21 cellular contexts compared by ENCODE assay signal in genomic region chr4:138678985-138679746, GRCh38.
DNase-seq lines count a peak whose midpoint lies in the region; ATAC-seq and TF ChIP-seq lines count a peak whose summit lies in the region.
"Had no signal": no experiment of that assay in that cellular context is flagged by ENCODE, and none has a peak within 500 bp of the region (broad histone marks: within the 10 kb centered on the region; RNA-seq: fewer than 3 reads in every experiment).

No MANE protein-coding gene starts in this region.

- no peaks in the 10 kb centered on the region for H3K36me3 Mint-ChIP-seq in CD14-positive monocyte
- H3K36me3 Mint-ChIP-seq: IgD-negative memory B cell had no signal

- no peak overlapping the region for H3K4me3 Mint-ChIP-seq in stimulated activated naive CD8-positive, alpha-beta T cell treated with anti-CD3 and anti-CD28 coated beads, Interleukin-15, amount 100 ng/mL, for 72 hours
- H3K4me3 Mint-ChIP-seq in CD14-positive monocyte: no peak overlapping the region
- H3K4me3 Mint-ChIP-seq: CD4-positive, alpha-beta T cell; IgD-negative memory B cell had no signal

- no peaks in the 10 kb centered on the region for H3K9me3 Mint-ChIP-seq in stimulated activated naive CD8-positive, alpha-beta T cell treated with anti-CD3 and anti-CD28 coated beads, Interleukin-15, amount 100 ng/mL, for 72 hours
- no peaks in the 10 kb centered on the region for H3K9me3 Mint-ChIP-seq in CD14-positive monocyte
- H3K9me3 Mint-ChIP-seq: CD4-positive, alpha-beta T cell; IgD-negative memory B cell had no signal

- peak overlapping the region in 1 of 2 donors; percentile 41 for H3K27ac Mint-ChIP-seq in stimulated activated naive CD8-positive, alpha-beta T cell treated with anti-CD3 and anti-CD28 coated beads, Interleukin-15, amount 100 ng/mL, for 72 hours
- H3K27ac Mint-ChIP-seq in CD14-positive monocyte: no peak overlapping the region
- H3K27ac Mint-ChIP-seq: CD4-positive, alpha-beta T cell; IgD-negative memory B cell had no signal

- no peak for DNase-seq in stimulated activated naive CD8-positive, alpha-beta T cell treated with anti-CD3 and anti-CD28 coated beads, Interleukin-15, amount 100 ng/mL, for 72 hours
- DNase-seq in stimulated activated naive CD8-positive, alpha-beta T cell treated with anti-CD3 and anti-CD28 coated beads, Interleukin-15, Interleukin-2, amounts not matched to agents 100 U/mL and 50 U/mL, for 24 hours: no peak
- DNase-seq in sciatic nerve (ENCODE audit: low spot score): no peak
- no peak for DNase-seq in CD14-positive monocyte (ENCODE audit: low spot score)
- no peak for DNase-seq in NCI-H226
- DNase-seq: CD4-positive, alpha-beta T cell; DMS53; GOT3; HCEC 1CT; MV-4-11; NCI-H1105; NCI-H1436 treated with DMSO at 0.1 percent for 48 hours; NCI-H187 treated with DMSO at 0.1 percent for 48 hours; NCI-H2107; NCI-H446 treated with DMSO at 0.1 percent for 48 hours; NCI-H526 treated with DMSO at 0.1 percent for 48 hours; Right ventricle myocardium superior; RPMI8226 had no signal

- intact Hi-C loops in sciatic nerve (cut with DNase I): loop anchor here (10.0 kb wide), 1 partner anchor 1424 kb away; no protein-coding TSS in a partner anchor
- intact Hi-C loops in CD14-positive monocyte (cut with micrococcal nuclease): no loop called here

- no peak for TF ChIP-seq CTCF in CD14-positive monocyte (IDR thresholded peaks at IDR 0.05)

- H3K27me3 Mint-ChIP-seq in stimulated activated naive CD8-positive, alpha-beta T cell treated with anti-CD3 and anti-CD28 coated beads, Interleukin-15, amount 100 ng/mL, for 72 hours: peaks cover 23% of the 10 kb centered on the region
- peaks cover 13 to 20% (median 19%) of the 10 kb centered on the region in 3 donors for H3K27me3 Mint-ChIP-seq in CD14-positive monocyte (ENCODE audit: low read depth in 3 of 3)

- ATAC-seq in stimulated activated naive CD8-positive, alpha-beta T cell treated with anti-CD3 and anti-CD28 coated beads, Interleukin-15, amount 100 ng/mL, for 72 hours: peak; percentile 28
- ATAC-seq in stimulated activated naive CD8-positive, alpha-beta T cell treated with anti-CD3 and anti-CD28 coated beads, Interleukin-15, Interleukin-2, amounts not matched to agents 100 U/mL and 50 U/mL, for 24 hours: no peak
- peak; percentile 71 for ATAC-seq in esophagus mucosa
- ATAC-seq in sciatic nerve: peak; percentile 47
- ATAC-seq in GM19035 (IDR thresholded peaks at IDR 0.05; ENCODE audit: unreplicated experiment): no peak

- no peaks in the 10 kb centered on the region for H3K4me1 Mint-ChIP-seq in stimulated activated naive CD8-positive, alpha-beta T cell treated with anti-CD3 and anti-CD28 coated beads, Interleukin-15, amount 100 ng/mL, for 72 hours
- peaks cover 2% of the 10 kb centered on the region for H3K4me1 Mint-ChIP-seq in CD14-positive monocyte
- H3K4me1 Mint-ChIP-seq: IgD-negative memory B cell had no signal

Comparison
In these comparisons a context has a peak if more than half of its experiments do, and no peak if none do; other contexts are left out.
1. ATAC-seq: peak in stimulated activated naive CD8-positive, alpha-beta T cell treated with anti-CD3 and anti-CD28 coated beads, Interleukin-15, amount 100 ng/mL, for 72 hours (single experiment), esophagus mucosa (single experiment) and sciatic nerve (single experiment); none in stimulated activated naive CD8-positive, alpha-beta T cell treated with anti-CD3 and anti-CD28 coated beads, Interleukin-15, Interleukin-2, amounts not matched to agents 100 U/mL and 50 U/mL, for 24 hours (single experiment) and GM19035 (single experiment).